Comparison of ENCODE assay signal across 15 cellular contexts in genomic region chr2:226579519-226579918, GRCh38.
"Had no signal": no experiment of that assay in that cellular context is flagged by ENCODE, and none has a peak within 500 bp of the region (broad histone marks: within the 10 kb centered on the region; RNA-seq: fewer than 3 reads in every experiment).

No MANE protein-coding gene starts in this region.

- H3K9me3 ChIP-seq: adrenal gland, lower lobe of right lung, spleen, transverse colon had no signal

- ATAC-seq: activated CD4-positive, alpha-beta T cell treated with anti-CD3 and anti-CD28 coated beads for 36 hours; activated CD8-positive, alpha-beta T cell treated with anti-CD3 and anti-CD28 coated beads, Interleukin-2, amount 10 ng/mL, durations not matched to agents 7 days and 5 days; effector memory CD8-positive, alpha-beta T cell; naive thymus-derived CD4-positive, alpha-beta T cell; stimulated activated naive B cell treated with anti-CD40 and anti-IgM and Interleukin-4, amounts not matched to agents 10 μg/mL and 1 μg/mL and 100 μg/mL, for 72 hours had no signal

- H3K36me3 ChIP-seq: adrenal gland, lower lobe of right lung, spleen, transverse colon had no signal

- H3K27me3 ChIP-seq: adrenal gland, transverse colon had no signal

- H3K4me3 ChIP-seq: adrenal gland, lower lobe of right lung, spleen, transverse colon had no signal

- DNase-seq: activated CD4-positive, alpha-beta T cell treated with anti-CD3 and anti-CD28 coated beads for 36 hours; activated CD8-positive, alpha-beta T cell treated with anti-CD3 and anti-CD28 coated beads, Interleukin-2, amount 10 ng/mL, durations not matched to agents 7 days and 5 days; activated naive CD4-positive, alpha-beta T cell treated with anti-CD3 and anti-CD28 coated beads for 36 hours; adrenal gland; effector memory CD8-positive, alpha-beta T cell; hypothalamus; left cardiac atrium; lower lobe of right lung; naive thymus-derived CD4-positive, alpha-beta T cell; spleen; stimulated activated CD4-positive, alpha-beta T cell treated with anti-CD3 and anti-CD28 coated beads, Interleukin-1b, Interleukin-23, amount 100 ng/mL, for 48 hours; stimulated activated naive B cell treated with anti-CD40 and anti-IgM and Interleukin-4, amounts not matched to agents 10 μg/mL and 1 μg/mL and 100 μg/mL, for 72 hours; T1000; transverse colon had no signal

- H3K4me1 ChIP-seq: adrenal gland, lower lobe of right lung, spleen had no signal

- H3K27ac ChIP-seq: adrenal gland, lower lobe of right lung, spleen, transverse colon, VCaP had no signal
